In genomic region chr2:70871398-70872211, GRCh38 we compare ENCODE assay signal across 8 cellular contexts. TPM values are rescaled to one million over a fixed set of nuclear protein-coding genes. Genes with fewer than 3 reads are reported as not detected.
DNase-seq lines count a peak whose midpoint lies in the region; ATAC-seq and FAIRE-seq lines count a peak whose summit lies in the region.

No MANE protein-coding gene starts in this region.

- in situ Hi-C loops in ACHN (cut with HindIII; ENCODE audit: low pct_ligation_motif_present, low pct_unique_long_range_greater_than_20kb, low sequenced_read_pairs), result no loop called here

- no peak overlapping the region for H3K4me2 ChIP-seq in mesendoderm (ENCODE audit: low read length)

- H3K23ac ChIP-seq in mesendoderm (ENCODE audit: low read length), result no peak overlapping the region

- FAIRE-seq in HTR-8/SVneo (lab: Jason Lieb, UNC), result peak; percentile 93

- no peaks in the 10 kb centered on the region for H3K79me2 ChIP-seq in mesendoderm (ENCODE audit: control insufficient read depth, insufficient read depth, low read length)

- H2BK15ac ChIP-seq in mesendoderm (replicated peaks; ENCODE audit: low read depth), result no peak overlapping the region

- DNase-seq in ACHN (peak; percentile 81), HTR-8/SVneo (ENCODE audit: insufficient read length, low spot score) (peak; percentile 87), NOMO-1 treated with DMSO at 0.1 percent for 48 hours (lab: John Stamatoyannopoulos, UW; ENCODE audit: unreplicated experiment) (peak; percentile 69), mesendoderm (peak; percentile 82)
- DNase-seq in activated CD8-positive, alpha-beta memory T cell treated with anti-CD3 and anti-CD28 coated beads for 24 hours, result peak; percentile 94
- DNase-seq in effector CD4-positive, alpha-beta T cell, result peak; percentile 66
- DNase-seq in stimulated activated CD8-positive, alpha-beta memory T cell treated with anti-CD3 and anti-CD28 coated beads, Interleukin-15, amount 100 ng/mL, for 4 hours (ENCODE audit: low read depth in 2 of 2), result peak; percentile 57

- no peak overlapping the region for H2BK5ac ChIP-seq in mesendoderm (ENCODE audit: low read length)

- peak; percentile 61 for ATAC-seq in GM18909 (IDR thresholded peaks at IDR 0.05; ENCODE audit: poor library complexity, unreplicated experiment)

- no peak overlapping the region for H3K9ac ChIP-seq in mesendoderm (ENCODE audit: low read length)

- no peak overlapping the region for H3K27ac ChIP-seq in mesendoderm (ENCODE audit: low read depth, low read length)

- no peak overlapping the region for H4K5ac ChIP-seq in mesendoderm (ENCODE audit: low read length)

- H3K56ac ChIP-seq in mesendoderm (ENCODE audit: low read length), result peak overlapping the region; percentile 5

- no peak overlapping the region for H3K4me3 ChIP-seq in mesendoderm (ENCODE audit: low read length)

- no peaks in the 10 kb centered on the region for H3K36me3 ChIP-seq in mesendoderm (ENCODE audit: control insufficient read depth, insufficient read depth, low read length)

- H3K4ac ChIP-seq in mesendoderm (ENCODE audit: low read depth, low read length), result no peak overlapping the region

- no CpG with 5 or more reads among the region's 36 CpGs for WGBS in mesendoderm (ENCODE audit: extremely low coverage, insufficient coverage, low lambda C conversion rate)

- H3K27me3 ChIP-seq in mesendoderm (ENCODE audit: insufficient read depth, low read length, poor library complexity), result no peaks in the 10 kb centered on the region

- no peak overlapping the region for H3K18ac ChIP-seq in mesendoderm (ENCODE audit: low read length)

- H4K8ac ChIP-seq in mesendoderm (ENCODE audit: low read depth, low read length), result no peak overlapping the region

- no peak overlapping the region for H2AK5ac ChIP-seq in mesendoderm (ENCODE audit: low read length)

- no peaks in the 10 kb centered on the region for H3K4me1 ChIP-seq in mesendoderm (ENCODE audit: control insufficient read depth, low read depth, low read length)

- H3K79me1 ChIP-seq in mesendoderm (ENCODE audit: low read length), result no peaks in the 10 kb centered on the region

- no peak overlapping the region for H2BK120ac ChIP-seq in mesendoderm (ENCODE audit: low read depth, low read length)

RNA-seq across cellular contexts. Expression of gene VAX2, which starts 28.8 kb away (rescaled TPM):
- polyA plus RNA-seq in mesendoderm (2013, experiment 1 of 2), result 0.04 TPM
- polyA plus RNA-seq in mesendoderm (2013, experiment 2 of 2), result 0.03 TPM

RNA-seq across cellular contexts. Expression of gene CD207, which starts 36.0 kb away (rescaled TPM):
- polyA plus RNA-seq in mesendoderm (2013, experiment 1 of 2), result not detected
- not detected for polyA plus RNA-seq in mesendoderm (2013, experiment 2 of 2)

RNA-seq across cellular contexts. Expression of gene CLEC4F, which starts 51.2 kb away (rescaled TPM):
- polyA plus RNA-seq in mesendoderm (2013, experiment 1 of 2), result not detected
- not detected for polyA plus RNA-seq in mesendoderm (2013, experiment 2 of 2)
